Comparison of ENCODE assay signal across 22 cellular contexts in genomic region chr3:169790687-169791429, GRCh38. TPM values are rescaled to one million over a fixed set of nuclear protein-coding genes. Genes with fewer than 3 reads are reported as not detected.
A peak's percentile ranks its signal among the peaks of the same experiment; 100 is the strongest.
DNase-seq lines count a peak whose midpoint lies in the region; ATAC-seq and TF ChIP-seq lines count a peak whose summit lies in the region.
"Had no signal": no experiment of that assay in that cellular context is flagged by ENCODE, and none has a peak within 500 bp of the region (broad histone marks: within the 10 kb centered on the region; RNA-seq: fewer than 3 reads in every experiment).

No MANE protein-coding gene starts in this region.

- H3K4me2 ChIP-seq in SK-N-SH, result no peak overlapping the region

- H3F3A ChIP-seq in SK-N-SH (replicated peaks; ENCODE audit: insufficient read depth), result peaks cover 22% of the 10 kb centered on the region

- H3K4me1 ChIP-seq in SK-N-SH (ENCODE audit: control insufficient read depth in 1 of 2, insufficient read depth in 2 of 2, low read depth in 1 of 2, low read length in 1 of 2), result 0 out of 4 replicates have a peak, but pooled peaks cover 0 to 4% of the 10 kb centered on the region in 2 experiments
- no peaks in the 10 kb centered on the region for H3K4me1 ChIP-seq in heart left ventricle
- no peaks in the 10 kb centered on the region for H3K4me1 ChIP-seq in psoas muscle
- H3K4me1 ChIP-seq: left ventricle myocardium inferior, SJSA1 had no signal

- no peak overlapping the region for H3K4me3 Mint-ChIP-seq in stimulated activated naive CD8-positive, alpha-beta T cell treated with anti-CD3 and anti-CD28 coated beads, Interleukin-15, amount 100 ng/mL, for 72 hours
- H3K4me3 Mint-ChIP-seq: activated naive CD8-positive, alpha-beta T cell; brain had no signal

- H3K79me2 ChIP-seq in SK-N-SH (ENCODE audit: insufficient read depth), result peaks cover 4% of the 10 kb centered on the region

- no peaks in the 10 kb centered on the region for H3K27me3 ChIP-seq in SK-N-SH (ENCODE audit: insufficient read depth)
- H3K27me3 ChIP-seq in heart left ventricle, result no peaks in the 10 kb centered on the region
- no peaks in the 10 kb centered on the region for H3K27me3 ChIP-seq in psoas muscle (ENCODE audit: insufficient read depth in 3 of 3, low read length in 2 of 3)
- H3K27me3 ChIP-seq: SJSA1 had no signal

- no peak for TF ChIP-seq RAD21 in SK-N-SH (IDR thresholded peaks at IDR 0.05; ENCODE audit: low read length)

- no peak overlapping the region for H3K27ac ChIP-seq in SK-N-SH (ENCODE audit: low read depth in 2 of 2, low read length in 1 of 2)
- H3K27ac ChIP-seq in heart left ventricle, result no peak overlapping the region
- H3K27ac ChIP-seq in psoas muscle, result no peak overlapping the region
- H3K27ac ChIP-seq: left ventricle myocardium inferior, SJSA1 had no signal

- POLR2A ChIA-PET in SK-N-SH (lab: Yijun Ruan, JAX), result interaction anchor here (0.7 kb wide), 1 partner anchor 10 kb away, joined by 4 read pairs; no protein-coding TSS in a partner anchor

- TF ChIP-seq EP300 in SK-N-SH (IDR thresholded peaks at IDR 0.05; ENCODE audit: borderline replicate concordance in 1 of 2, low read depth in 1 of 2, low read length in 1 of 2), result no peak

- H3K9ac ChIP-seq in SK-N-SH, result no peak overlapping the region

- 92% methylated on average over 4 of the region's 4 CpGs for WGBS in SK-N-SH (ENCODE audit: low lambda C conversion rate)
- WGBS in heart left ventricle, 4 donors, result 89 to 93% (median 91%) methylated on average over 4 of the region's 4 CpGs
- WGBS in psoas muscle, 3 donors, result 88 to 93% (median 90%) methylated on average over 4 of the region's 4 CpGs

- H3K9me3 Mint-ChIP-seq in stimulated activated naive CD8-positive, alpha-beta T cell treated with anti-CD3 and anti-CD28 coated beads, Interleukin-15, amount 100 ng/mL, for 72 hours, result no peaks in the 10 kb centered on the region
- H3K9me3 Mint-ChIP-seq: brain had no signal

- H3K4me1 Mint-ChIP-seq in stimulated activated naive CD8-positive, alpha-beta T cell treated with anti-CD3 and anti-CD28 coated beads, Interleukin-15, amount 100 ng/mL, for 72 hours, result no peaks in the 10 kb centered on the region

- no peaks in the 10 kb centered on the region for H3K27me3 Mint-ChIP-seq in stimulated activated naive CD8-positive, alpha-beta T cell treated with anti-CD3 and anti-CD28 coated beads, Interleukin-15, amount 100 ng/mL, for 72 hours
- H3K27me3 Mint-ChIP-seq: activated naive CD8-positive, alpha-beta T cell; brain had no signal

- TF ChIP-seq CTCF in SK-N-SH (IDR thresholded peaks at IDR 0.05) (no peak), heart left ventricle (IDR thresholded peaks at IDR 0.05) (no peak), psoas muscle (IDR thresholded peaks at IDR 0.05) (no peak)

- H3K4me3 ChIP-seq in SK-N-SH (ENCODE audit: low read depth in 2 of 2, low read length in 1 of 2), result no peak overlapping the region
- no peak overlapping the region for H3K4me3 ChIP-seq in heart left ventricle
- no peak overlapping the region for H3K4me3 ChIP-seq in psoas muscle
- H3K4me3 ChIP-seq: left ventricle myocardium inferior, SJSA1 had no signal

- no peak for TF ChIP-seq POLR2A in heart left ventricle (IDR thresholded peaks at IDR 0.05)

- ATAC-seq in stimulated activated naive CD8-positive, alpha-beta T cell treated with anti-CD3 and anti-CD28 coated beads, Interleukin-15, Interleukin-2, amounts not matched to agents 100 U/mL and 50 U/mL, for 24 hours, result peak; percentile 23
- no peak for ATAC-seq in stimulated activated naive CD8-positive, alpha-beta T cell treated with anti-CD3 and anti-CD28 coated beads, Interleukin-15, amount 100 ng/mL, for 72 hours
- no peak for ATAC-seq in heart left ventricle
- no peak for ATAC-seq in psoas muscle

- no peak overlapping the region for H2AFZ ChIP-seq in SK-N-SH (ENCODE audit: low read depth)

- no peak for DNase-seq in stimulated activated naive CD8-positive, alpha-beta T cell treated with anti-CD3 and anti-CD28 coated beads, Interleukin-15, Interleukin-2, amounts not matched to agents 100 U/mL and 50 U/mL, for 24 hours
- DNase-seq in stimulated activated naive CD8-positive, alpha-beta T cell treated with anti-CD3 and anti-CD28 coated beads, Interleukin-15, amount 100 ng/mL, for 72 hours, result no peak
- DNase-seq in SK-N-SH, result no peak
- peak; percentile 18 for DNase-seq in fibroblast of gingiva (ENCODE audit: low read depth)
- no peak for DNase-seq in DMS153 treated with DMSO at 0.1 percent for 48 hours (lab: John Stamatoyannopoulos, UW; ENCODE audit: unreplicated experiment)
- no peak for DNase-seq in heart left ventricle
- DNase-seq in NCI-H524 treated with DMSO at 0.1 percent for 48 hours (lab: John Stamatoyannopoulos, UW), result no peak
- DNase-seq in psoas muscle, result no peak
- DNase-seq: activated CD4-positive, CD25-positive, alpha-beta regulatory T cell treated with anti-CD3 and anti-CD28 coated beads, Interleukin-2, amount 50 U/mL, for 72 hours; DMS153; Kasumi-1; left ventricle myocardium inferior; NCI-H1417; NCI-H748 treated with DMSO at 0.1 percent for 48 hours; posterior cingulate gyrus had no signal

- H3K9me3 ChIP-seq in SK-N-SH (no peaks in the 10 kb centered on the region), heart left ventricle (no peaks in the 10 kb centered on the region), psoas muscle (no peaks in the 10 kb centered on the region)
- H3K9me3 ChIP-seq: left ventricle myocardium inferior, SJSA1 had no signal

- CTCF ChIA-PET in SK-N-SH (lab: Yijun Ruan, JAX), result interaction anchor here (0.6 kb wide), 1 partner anchor 22 kb away, joined by 3 read pairs; the partner anchor contains the start of genes LRRC34 and LRRIQ4

- H3K36me3 ChIP-seq in SK-N-SH (replicated peaks in 1 of 2; ENCODE audit: control insufficient read depth in 1 of 2, insufficient read depth in 2 of 2, low read length in 1 of 2), result peaks cover 57 to 83% of the 10 kb centered on the region in 2 experiments
- H3K36me3 ChIP-seq in heart left ventricle, result peaks cover 0 to 77% (median 47%) of the 10 kb centered on the region in 9 donors
- H3K36me3 ChIP-seq in psoas muscle (ENCODE audit: insufficient read depth in 1 of 2, low read depth in 1 of 2), result peaks cover 0 to 68% of the 10 kb centered on the region in 2 donors

- H4K20me1 ChIP-seq in SK-N-SH (ENCODE audit: insufficient read depth), result no peaks in the 10 kb centered on the region

- intact Hi-C loops in heart left ventricle (cut with DNase I), result loop anchor here in 1 of 10 donors (5.0 kb wide), 1 partner anchor 296 kb away; no protein-coding TSS in a partner anchor
- intact Hi-C loops in psoas muscle (cut with DNase I), result loop anchor here (10.0 kb wide), 2 partner anchors 184 to 314 kb away; no protein-coding TSS in a partner anchor

- H3K27ac Mint-ChIP-seq in stimulated activated naive CD8-positive, alpha-beta T cell treated with anti-CD3 and anti-CD28 coated beads, Interleukin-15, amount 100 ng/mL, for 72 hours, result no peak overlapping the region
- H3K27ac Mint-ChIP-seq: activated naive CD8-positive, alpha-beta T cell; brain had no signal

- H3K9me2 ChIP-seq in SK-N-SH, result no peaks in the 10 kb centered on the region

TF ChIP-seq in SK-N-SH, 30 proteins besides CTCF, POLR2A, EP300 and RAD21:
- TF ChIP-seq GABPA (IDR thresholded peaks at IDR 0.05; ENCODE audit: low read depth), result no peak
- no peak for TF ChIP-seq PBX3 (IDR thresholded peaks at IDR 0.05)
- TF ChIP-seq FOSL2 (IDR thresholded peaks at IDR 0.05; ENCODE audit: borderline replicate concordance, low read depth), result 0 out of 2 replicates have a peak, but pooled peaks have one; percentile 12

RNA-seq across cellular contexts. Expression of gene MYNN, which starts 17.7 kb away (rescaled TPM):
- 9.7 and 11.2 TPM in 2 replicates for polyA plus RNA-seq in SK-N-SH (2012; rRNA removed)
- 9.8 and 10.5 TPM in 2 replicates for polyA plus RNA-seq in SK-N-SH (2012; cell fraction: cytosol; rRNA removed)
- polyA plus RNA-seq in SK-N-SH (2012; cell fraction: nucleus; rRNA removed), result 10.8 and 21.0 TPM in 2 replicates
- total RNA-seq in heart left ventricle, result 10 to 100 TPM in 7 of 9 donors, 1 to 10 TPM in 2; 8.8 to 14.1 (median 10.5) TPM
- polyA plus RNA-seq in heart left ventricle, result 1 to 10 TPM; 5.0 to 9.9 TPM
- 10 to 100 TPM; 13.5 to 16.8 (median 15.8) TPM for total RNA-seq in psoas muscle
- polyA plus RNA-seq in psoas muscle, result 10 to 100 TPM; 10.1 to 16.8 (median 10.5) TPM

RNA-seq across cellular contexts. Expression of gene ACTRT3, which starts 21.5 kb away (rescaled TPM):
- 1.2 and 1.6 TPM in 2 replicates for polyA plus RNA-seq in SK-N-SH (2012; rRNA removed)
- polyA plus RNA-seq in SK-N-SH (2012; cell fraction: cytosol; rRNA removed), result 1.5 and 1.8 TPM in 2 replicates
- 0.60 and 0.67 TPM in 2 replicates for polyA plus RNA-seq in SK-N-SH (2012; cell fraction: nucleus; rRNA removed)
- total RNA-seq in heart left ventricle, result 1 to 10 TPM in 2 of 9 donors, under 1 TPM in 7; 0.18 to 1.3 (median 0.54) TPM
- polyA plus RNA-seq in heart left ventricle, result under 1 TPM; 0.27 to 0.68 TPM
- total RNA-seq in psoas muscle, result under 1 TPM; 0.74 to 0.81 (median 0.74) TPM
- 1 to 10 TPM in 2 of 3 donors, under 1 TPM in 1; 0.63 to 3.0 (median 1.5) TPM for polyA plus RNA-seq in psoas muscle
- total RNA-seq: mononuclear cell had no signal
- polyA plus RNA-seq: neural cell had no signal

RNA-seq across cellular contexts. Expression of gene LRRIQ4, which starts 21.8 kb away (rescaled TPM):
- not detected in 2 replicates for polyA plus RNA-seq in SK-N-SH (2012; rRNA removed)
- 0.01 and 0.03 TPM in 2 replicates for polyA plus RNA-seq in SK-N-SH (2012; cell fraction: cytosol; rRNA removed)
- polyA plus RNA-seq in SK-N-SH (2012; cell fraction: nucleus; rRNA removed), result 0.04 and 0.06 TPM in 2 replicates
- not detected for total RNA-seq in heart left ventricle
- polyA plus RNA-seq in heart left ventricle, result not detected
- not detected for total RNA-seq in psoas muscle
- under 1 TPM in 1 of 3 donors, not detected in 2; 0.01 TPM for polyA plus RNA-seq in psoas muscle
- total RNA-seq: left ventricle myocardium inferior, mononuclear cell, SJSA1, ureter had no signal
- polyA plus RNA-seq: AG04450, neural cell had no signal

RNA-seq across cellular contexts. Expression of gene LRRC34, which starts 21.8 kb away (rescaled TPM):
- polyA plus RNA-seq in SK-N-SH (2012; rRNA removed), result 1.6 and 2.6 TPM in 2 replicates
- polyA plus RNA-seq in SK-N-SH (2012; cell fraction: cytosol; rRNA removed), result 2.2 and 2.3 TPM in 2 replicates
- polyA plus RNA-seq in SK-N-SH (2012; cell fraction: nucleus; rRNA removed), result 1.4 and 2.9 TPM in 2 replicates
- 1 to 10 TPM in 6 of 9 donors, under 1 TPM in 2, not detected in 1; 0.60 to 2.4 (median 1.6) TPM for total RNA-seq in heart left ventricle
- under 1 TPM; 0.91 to 0.93 TPM for polyA plus RNA-seq in heart left ventricle
- under 1 TPM; 0.26 to 0.69 (median 0.49) TPM for total RNA-seq in psoas muscle
- 1 to 10 TPM in 1 of 3 donors, under 1 TPM in 2; 0.23 to 1.7 (median 0.26) TPM for polyA plus RNA-seq in psoas muscle
- total RNA-seq: SJSA1 had no signal

RNA-seq across cellular contexts. Expression of gene TERC, which starts 26.0 kb away (rescaled TPM):
- polyA plus RNA-seq in SK-N-SH (2012; rRNA removed) (0.32 and 0.64 TPM in 2 replicates), heart left ventricle (not detected), psoas muscle (under 1 TPM in 2 of 3 donors, not detected in 1; 0.23 to 0.31 TPM)
- polyA plus RNA-seq in SK-N-SH (2012; cell fraction: cytosol; rRNA removed), result 0.12 TPM in 1 of 2 replicates, not detected in the other
- polyA plus RNA-seq in SK-N-SH (2012; cell fraction: nucleus; rRNA removed), result 1.1 and 1.2 TPM in 2 replicates
- total RNA-seq in heart left ventricle (10 to 100 TPM in 2 of 9 donors, 1 to 10 TPM in 5, not detected in 2; 1.0 to 60.8 (median 3.1) TPM), psoas muscle (1 to 10 TPM in 2 of 4 donors, under 1 TPM in 1, not detected in 1; 0.75 to 4.8 (median 1.5) TPM)
- polyA plus RNA-seq: AG04450, neural cell had no signal
